In the genomic region with DNA sequence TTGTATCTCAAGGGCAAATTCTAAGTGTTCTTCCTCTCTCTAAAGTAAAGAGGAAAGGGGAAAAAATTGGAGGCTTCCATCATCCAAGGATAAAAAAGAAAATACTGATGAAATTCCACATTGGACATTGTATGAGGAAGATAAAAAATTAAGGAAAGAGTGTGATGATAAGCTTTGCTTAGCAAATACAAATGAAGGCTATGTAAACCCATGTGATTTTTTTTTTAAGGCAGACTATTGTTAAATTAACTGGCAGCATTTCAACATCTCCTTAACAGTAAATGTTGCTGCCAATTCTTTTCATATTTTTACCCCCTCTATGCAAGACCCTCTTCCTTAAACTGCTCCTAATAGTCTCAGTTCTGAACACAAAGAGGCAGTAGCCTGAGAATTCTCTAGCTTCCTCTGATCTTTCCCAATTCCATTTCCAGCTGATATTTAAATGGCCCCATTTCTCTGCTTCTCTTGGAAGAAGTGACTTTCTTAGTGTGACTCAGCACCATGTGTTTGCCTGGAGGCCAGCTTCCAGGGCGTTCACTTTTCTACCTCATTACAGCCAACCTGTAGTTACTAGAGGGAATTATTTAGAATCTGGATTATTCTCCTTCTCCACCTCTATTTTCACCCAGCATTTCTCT, we compare ENCODE assay signal across 10 cellular contexts.
A peak's percentile ranks its signal among the peaks of the same experiment; 100 is the strongest.
DNase-seq lines count a peak whose midpoint lies in the region; ATAC-seq and TF ChIP-seq lines count a peak whose summit lies in the region.
"Had no signal": no experiment of that assay in that cellular context is flagged by ENCODE, and none has a peak within 500 bp of the region (broad histone marks: within the 10 kb centered on the region; RNA-seq: fewer than 3 reads in every experiment).

No MANE protein-coding gene starts in this region.

- DNase-seq in HPDE6-E6E7 (ENCODE audit: extremely low spot score) (peak; percentile 50), heart right ventricle (peak in 1 of 2 donors; percentile 12), NCI-H526 (lab: John Stamatoyannopoulos, UW) (no peak)
- no peak for DNase-seq in CD8-positive, alpha-beta memory T cell
- DNase-seq: activated naive CD4-positive, alpha-beta T cell treated with anti-CD3 and anti-CD28 coated beads, Interleukin-2, amount 10 ng/mL, durations not matched to agents 7 days and 5 days; NCI-H82; WERI-Rb-1 had no signal

- H3K36me3 ChIP-seq in heart right ventricle = no peaks in the 10 kb centered on the region
- H3K36me3 ChIP-seq in CD8-positive, alpha-beta memory T cell (ENCODE audit: insufficient read depth, low read length) = no peaks in the 10 kb centered on the region
- H3K36me3 ChIP-seq: WERI-Rb-1 had no signal

- intact Hi-C loops in heart right ventricle (cut with DNase I) = loop anchor here in 6 of 10 donors (5.0 to 10.0 kb wide), 6 partner anchors 155 to 1435 kb away; a partner anchor contains a TSS

- H3K9me3 Mint-ChIP-seq in stimulated activated memory B cell treated with anti-CD40 and anti-IgM and Interleukin-4, amounts not matched to agents 10 μg/mL and 1 μg/mL and 100 μg/mL, for 72 hours = no peaks in the 10 kb centered on the region
- H3K9me3 Mint-ChIP-seq in CD8-positive, alpha-beta memory T cell = peaks cover 0 to 20% (median 3%) of the 10 kb centered on the region in 5 donors
- H3K9me3 Mint-ChIP-seq: activated naive CD4-positive, alpha-beta T cell treated with anti-CD3 and anti-CD28 coated beads, Interleukin-2, amount 10 ng/mL, durations not matched to agents 7 days and 5 days had no signal

- H3K27ac ChIP-seq in VCaP (peak overlapping the region; percentile 50), heart right ventricle (peak overlapping the region in 2 of 10 donors; percentile 6 to 46)
- H3K27ac ChIP-seq in CD8-positive, alpha-beta memory T cell (ENCODE audit: low read depth, low read length) = no peak overlapping the region
- H3K27ac ChIP-seq: WERI-Rb-1 had no signal

- H3K36me3 Mint-ChIP-seq in stimulated activated memory B cell treated with anti-CD40 and anti-IgM and Interleukin-4, amounts not matched to agents 10 μg/mL and 1 μg/mL and 100 μg/mL, for 72 hours = no peaks in the 10 kb centered on the region
- H3K36me3 Mint-ChIP-seq in CD8-positive, alpha-beta memory T cell = no peaks in the 10 kb centered on the region
- H3K36me3 Mint-ChIP-seq: activated naive CD4-positive, alpha-beta T cell treated with anti-CD3 and anti-CD28 coated beads, Interleukin-2, amount 10 ng/mL, durations not matched to agents 7 days and 5 days had no signal

- 60 to 73% methylated on average over 1 of the region's 1 CpG for WGBS in heart right ventricle, 2 donors

- ATAC-seq in heart right ventricle (peak in 6 of 8 donors; percentile 69 to 82 (median 78)), GM21390 (IDR thresholded peaks at IDR 0.05; ENCODE audit: unreplicated experiment) (no peak)
- ATAC-seq in stimulated activated memory B cell treated with anti-CD40 and anti-IgM and Interleukin-4, amounts not matched to agents 10 μg/mL and 1 μg/mL and 100 μg/mL, for 72 hours = no peak

- no peak overlapping the region for H3K4me3 ChIP-seq in heart right ventricle
- no peak overlapping the region for H3K4me3 ChIP-seq in CD8-positive, alpha-beta memory T cell (ENCODE audit: low read length)

- no peaks in the 10 kb centered on the region for H3K27me3 Mint-ChIP-seq in stimulated activated memory B cell treated with anti-CD40 and anti-IgM and Interleukin-4, amounts not matched to agents 10 μg/mL and 1 μg/mL and 100 μg/mL, for 72 hours
- peaks cover 0 to 3% of the 10 kb centered on the region in 2 donors for H3K27me3 Mint-ChIP-seq in CD8-positive, alpha-beta memory T cell
- H3K27me3 Mint-ChIP-seq: activated naive CD4-positive, alpha-beta T cell treated with anti-CD3 and anti-CD28 coated beads, Interleukin-2, amount 10 ng/mL, durations not matched to agents 7 days and 5 days had no signal

- no peaks in the 10 kb centered on the region for H3K9me3 ChIP-seq in heart right ventricle
- H3K9me3 ChIP-seq in CD8-positive, alpha-beta memory T cell (ENCODE audit: low read length) = no peaks in the 10 kb centered on the region

- H3K27ac Mint-ChIP-seq in stimulated activated memory B cell treated with anti-CD40 and anti-IgM and Interleukin-4, amounts not matched to agents 10 μg/mL and 1 μg/mL and 100 μg/mL, for 72 hours = peak overlapping the region; percentile 82
- H3K27ac Mint-ChIP-seq in CD8-positive, alpha-beta memory T cell = no peak overlapping the region
- H3K27ac Mint-ChIP-seq: activated naive CD4-positive, alpha-beta T cell treated with anti-CD3 and anti-CD28 coated beads, Interleukin-2, amount 10 ng/mL, durations not matched to agents 7 days and 5 days had no signal

- CTCF ChIA-PET in CD8-positive, alpha-beta memory T cell (lab: Charles Lee) = no interaction called here

- POLR2A ChIA-PET in CD8-positive, alpha-beta memory T cell (lab: Charles Lee) = no interaction called here

- peaks cover 41% of the 10 kb centered on the region for H3K4me1 Mint-ChIP-seq in stimulated activated memory B cell treated with anti-CD40 and anti-IgM and Interleukin-4, amounts not matched to agents 10 μg/mL and 1 μg/mL and 100 μg/mL, for 72 hours
- H3K4me1 Mint-ChIP-seq in CD8-positive, alpha-beta memory T cell = no peaks in the 10 kb centered on the region
- H3K4me1 Mint-ChIP-seq: activated naive CD4-positive, alpha-beta T cell treated with anti-CD3 and anti-CD28 coated beads, Interleukin-2, amount 10 ng/mL, durations not matched to agents 7 days and 5 days had no signal

- TF ChIP-seq CTCF in VCaP (conservative IDR thresholded peaks at IDR 0.05) = no peak
- TF ChIP-seq CTCF in heart right ventricle (IDR thresholded peaks at IDR 0.05) = no peak

- no peak overlapping the region for H3K4me3 Mint-ChIP-seq in stimulated activated memory B cell treated with anti-CD40 and anti-IgM and Interleukin-4, amounts not matched to agents 10 μg/mL and 1 μg/mL and 100 μg/mL, for 72 hours
- H3K4me3 Mint-ChIP-seq in CD8-positive, alpha-beta memory T cell = no peak overlapping the region
- H3K4me3 Mint-ChIP-seq: activated naive CD4-positive, alpha-beta T cell treated with anti-CD3 and anti-CD28 coated beads, Interleukin-2, amount 10 ng/mL, durations not matched to agents 7 days and 5 days had no signal

- peaks cover 0 to 22% (median 0%) of the 10 kb centered on the region in 9 donors for H3K4me1 ChIP-seq in heart right ventricle
- no peaks in the 10 kb centered on the region for H3K4me1 ChIP-seq in CD8-positive, alpha-beta memory T cell (ENCODE audit: insufficient read depth, low read length)

- H3K27me3 ChIP-seq in heart right ventricle = no peaks in the 10 kb centered on the region
- no peaks in the 10 kb centered on the region for H3K27me3 ChIP-seq in CD8-positive, alpha-beta memory T cell (ENCODE audit: insufficient read depth, low read length, poor library complexity, severe bottlenecking)

Comparison
In these comparisons a context has a peak if more than half of its experiments do, and no peak if none do; other contexts are left out.
1. ATAC-seq: peak in heart right ventricle (6 of 8); none in stimulated activated memory B cell treated with anti-CD40 and anti-IgM and Interleukin-4, amounts not matched to agents 10 μg/mL and 1 μg/mL and 100 μg/mL, for 72 hours (single experiment) and GM21390 (single experiment).